In genomic region chr2:9281145-9281544, GRCh38 we compare ENCODE assay signal across 24 cellular contexts.
"Had no signal": no experiment of that assay in that cellular context is flagged by ENCODE, and none has a peak within 500 bp of the region (broad histone marks: within the 10 kb centered on the region; RNA-seq: fewer than 3 reads in every experiment).

No MANE protein-coding gene starts in this region.

- H3K27ac ChIP-seq: esophagus squamous epithelium, parathyroid adenoma, tibial nerve had no signal

- H3K4me1 ChIP-seq: parathyroid adenoma had no signal

- H3K27me3 ChIP-seq: esophagus squamous epithelium, tibial nerve had no signal

- H3K27ac Mint-ChIP-seq: activated CD8-positive, alpha-beta T cell treated with anti-CD3 and anti-CD28 coated beads for 36 hours; activated T-helper 17 cell treated with anti-CD3 and anti-CD28 coated beads, Interleukin-2, amount 50 U/mL, for 72 hours; T-helper 17 cell had no signal

- H3K9me3 ChIP-seq: esophagus squamous epithelium, tibial nerve had no signal

- H3K27me3 Mint-ChIP-seq: activated CD8-positive, alpha-beta T cell treated with anti-CD3 and anti-CD28 coated beads for 36 hours had no signal

- H3K9me3 Mint-ChIP-seq: activated CD8-positive, alpha-beta T cell treated with anti-CD3 and anti-CD28 coated beads for 36 hours; activated T-cell treated with anti-CD3 and anti-CD28 coated beads, Interleukin-2, amount 50 U/mL, for 4 hours; activated T-helper 17 cell treated with anti-CD3 and anti-CD28 coated beads, Interleukin-2, amount 50 U/mL, for 72 hours; central memory CD8-positive, alpha-beta T cell had no signal

- H2AFZ ChIP-seq: parathyroid adenoma had no signal

- H3K9ac ChIP-seq: parathyroid adenoma had no signal

- H3K4me3 Mint-ChIP-seq: activated CD8-positive, alpha-beta T cell treated with anti-CD3 and anti-CD28 coated beads for 36 hours; activated T-cell treated with anti-CD3 and anti-CD28 coated beads, Interleukin-2, amount 50 U/mL, for 4 hours; activated T-helper 17 cell treated with anti-CD3 and anti-CD28 coated beads, Interleukin-2, amount 50 U/mL, for 72 hours; central memory CD8-positive, alpha-beta T cell; T-helper 17 cell had no signal

- ATAC-seq: activated CD8-positive, alpha-beta T cell treated with anti-CD3 and anti-CD28 coated beads for 36 hours; activated T-cell treated with anti-CD3 and anti-CD28 coated beads, Interleukin-2, amount 50 U/mL, for 4 hours; activated T-helper 17 cell treated with anti-CD3 and anti-CD28 coated beads, Interleukin-2, amount 50 U/mL, for 72 hours; left cardiac atrium; right cardiac atrium; T-helper 17 cell had no signal

- H3K4me1 Mint-ChIP-seq: activated T-helper 17 cell treated with anti-CD3 and anti-CD28 coated beads, Interleukin-2, amount 50 U/mL, for 72 hours; central memory CD8-positive, alpha-beta T cell; T-helper 17 cell had no signal

- H3K4me3 ChIP-seq: esophagus squamous epithelium, tibial nerve had no signal

- DNase-seq: activated CD4-positive, alpha-beta T cell treated with anti-CD3 and anti-CD28 coated beads for 1 hour; activated CD4-positive, alpha-beta T cell treated with anti-CD3 and anti-CD28 coated beads, Interleukin-2, amount 50 U/mL, for 1 hour; activated CD8-positive, alpha-beta T cell treated with anti-CD3 and anti-CD28 coated beads for 36 hours; activated gamma-delta T cell treated with Interleukin-2 at 50 U/mL for 16 hours; activated naive CD4-positive, alpha-beta T cell treated with anti-CD3 and anti-CD28 coated beads, Interleukin-2, amount 50 U/mL, for 16 hours; activated T-cell treated with anti-CD3 and anti-CD28 coated beads, Interleukin-2, amount 50 U/mL, for 4 hours; amygdala; dermis blood vessel endothelial cell; effector CD4-positive, alpha-beta T cell; esophagus squamous epithelium; foreskin melanocyte; islet precursor cell; left cardiac atrium; mammary epithelial cell; right cardiac atrium; stimulated activated CD4-positive, alpha-beta T cell treated with anti-CD3 and anti-CD28 coated beads, Interleukin-15, amount 100 ng/mL, for 24 hours; stimulated activated CD4-positive, alpha-beta T cell treated with anti-CD3 and anti-CD28 coated beads, Interleukin-2, amount 100 ng/mL, for 24 hours; stimulated activated naive CD4-positive, alpha-beta T cell; T-helper 17 cell; T1000 had no signal
